Comparison of ENCODE assay signal across 9 cellular contexts in the genomic region with DNA sequence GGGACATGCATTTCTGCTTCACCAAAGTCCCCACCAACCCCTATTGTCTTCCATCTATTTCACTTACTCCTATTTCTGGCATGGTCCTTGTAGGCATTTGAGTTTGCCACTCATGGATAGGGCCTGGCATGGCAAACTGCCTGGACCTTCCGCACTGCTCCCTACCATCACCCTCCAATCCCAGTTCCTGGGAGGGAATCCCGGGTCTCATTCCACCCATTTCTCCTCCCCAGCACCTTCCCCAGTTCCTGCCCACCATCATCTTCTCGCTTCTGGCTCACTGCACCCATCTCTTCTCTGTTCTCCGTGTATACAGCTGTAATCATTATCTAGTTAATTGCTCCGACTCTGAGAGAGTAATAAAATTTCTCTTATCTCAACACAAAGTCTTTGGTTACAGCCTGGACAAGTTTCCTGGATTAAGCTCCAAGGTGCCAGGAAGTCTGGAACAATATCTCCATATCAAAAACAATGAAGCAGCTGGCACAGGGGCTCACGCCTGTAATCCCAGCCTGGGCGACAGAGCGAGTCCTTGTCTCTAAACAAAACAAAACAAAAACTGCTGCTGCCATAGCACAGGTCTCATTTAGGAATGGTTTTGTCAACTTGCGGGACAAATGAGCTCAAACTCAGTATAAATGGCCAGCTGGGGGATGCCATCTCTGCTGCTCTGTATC. TPM values are rescaled to one million over a fixed set of nuclear protein-coding genes. Genes with fewer than 3 reads are reported as not detected.
DNase-seq lines count a peak whose midpoint lies in the region; ATAC-seq and TF ChIP-seq lines count a peak whose summit lies in the region.
"Had no signal": no experiment of that assay in that cellular context is flagged by ENCODE, and none has a peak within 500 bp of the region (broad histone marks: within the 10 kb centered on the region; RNA-seq: fewer than 3 reads in every experiment).

No MANE protein-coding gene starts in this region.

- H3K27me3 ChIP-seq in MG63: no peaks in the 10 kb centered on the region
- no peaks in the 10 kb centered on the region for H3K27me3 ChIP-seq in heart left ventricle
- no peaks in the 10 kb centered on the region for H3K27me3 ChIP-seq in subcutaneous abdominal adipose tissue (ENCODE audit: control insufficient read depth in 5 of 5, insufficient read depth in 4 of 5, low read length in 5 of 5)

- H3K4me1 ChIP-seq in heart left ventricle (peaks cover 0 to 21% (median 14%) of the 10 kb centered on the region in 12 donors), subcutaneous abdominal adipose tissue (ENCODE audit: control insufficient read depth in 5 of 5, insufficient read depth in 5 of 5, low read length in 5 of 5) (peaks cover 0 to 9% (median 3%) of the 10 kb centered on the region in 5 donors)

- peak; percentile 40 to 76 (median 60) for ATAC-seq in heart left ventricle

- H3K9me3 ChIP-seq in MG63: no peaks in the 10 kb centered on the region
- H3K9me3 ChIP-seq in heart left ventricle: no peaks in the 10 kb centered on the region
- no peaks in the 10 kb centered on the region for H3K9me3 ChIP-seq in subcutaneous abdominal adipose tissue (ENCODE audit: control insufficient read depth in 5 of 5, low read length in 5 of 5)

- no peak for TF ChIP-seq POLR2A in heart left ventricle (IDR thresholded peaks at IDR 0.05)

- H3K36me3 ChIP-seq in MG63: peaks cover 7% of the 10 kb centered on the region
- peaks cover 0 to 29% (median 14%) of the 10 kb centered on the region in 9 donors for H3K36me3 ChIP-seq in heart left ventricle
- H3K36me3 ChIP-seq in subcutaneous abdominal adipose tissue (ENCODE audit: control insufficient read depth in 5 of 5, insufficient read depth in 5 of 5, low read length in 5 of 5): no peaks in the 10 kb centered on the region

- H3K9me3 Mint-ChIP-seq in activated naive CD8-positive, alpha-beta T cell treated with anti-CD3 and anti-CD28 coated beads for 36 hours: no peaks in the 10 kb centered on the region
- H3K9me3 Mint-ChIP-seq in immature natural killer cell: no peaks in the 10 kb centered on the region
- H3K9me3 Mint-ChIP-seq: dendritic cell treated with granulocyte-macrophage colony-stimulating factor and Interleukin-4, amounts not matched to agents 40 ng/mL and 50 ng/mL, for 4 days had no signal

- no peak overlapping the region for H3K4me3 Mint-ChIP-seq in activated naive CD8-positive, alpha-beta T cell treated with anti-CD3 and anti-CD28 coated beads for 36 hours
- H3K4me3 Mint-ChIP-seq in immature natural killer cell: no peak overlapping the region
- H3K4me3 Mint-ChIP-seq: dendritic cell treated with granulocyte-macrophage colony-stimulating factor and Interleukin-4, amounts not matched to agents 40 ng/mL and 50 ng/mL, for 4 days had no signal

- H3K27ac ChIP-seq in heart left ventricle (peak overlapping the region; percentile 19 to 85 (median 68)), subcutaneous abdominal adipose tissue (ENCODE audit: low read depth, low read length) (peak overlapping the region; percentile 7)

- DNase-seq in MG63: peak; percentile 50
- peak; percentile 30 for DNase-seq in NCI-H774 (lab: John Stamatoyannopoulos, UW)
- DNase-seq in heart left ventricle: peak in 3 of 5 donors; percentile 32 to 69 (median 44)
- DNase-seq in activated naive CD8-positive, alpha-beta T cell treated with anti-CD3 and anti-CD28 coated beads for 36 hours: no peak
- DNase-seq in immature natural killer cell: no peak
- no peak for DNase-seq in ureter (ENCODE audit: low spot score)
- DNase-seq in RPMI8226: no peak

- H3K27me3 Mint-ChIP-seq in activated naive CD8-positive, alpha-beta T cell treated with anti-CD3 and anti-CD28 coated beads for 36 hours: no peaks in the 10 kb centered on the region
- peaks cover 0 to 6% (median 3%) of the 10 kb centered on the region in 3 donors for H3K27me3 Mint-ChIP-seq in immature natural killer cell (ENCODE audit: low read depth in 3 of 3)
- H3K27me3 Mint-ChIP-seq: dendritic cell treated with granulocyte-macrophage colony-stimulating factor and Interleukin-4, amounts not matched to agents 40 ng/mL and 50 ng/mL, for 4 days had no signal

- H3K4me1 Mint-ChIP-seq in activated naive CD8-positive, alpha-beta T cell treated with anti-CD3 and anti-CD28 coated beads for 36 hours: peaks cover 2% of the 10 kb centered on the region
- peaks cover 4 to 6% of the 10 kb centered on the region in 2 donors for H3K4me1 Mint-ChIP-seq in immature natural killer cell

- no peak for TF ChIP-seq CTCF in heart left ventricle (IDR thresholded peaks at IDR 0.05)

- WGBS in heart left ventricle, 4 donors: 20 to 34% (median 29%) methylated on average over 9 of the region's 9 CpGs

- intact Hi-C loops in heart left ventricle (cut with DNase I): loop anchor here in 2 of 10 donors (1.0 to 5.0 kb wide), 2 partner anchors 17 to 172 kb away; partner anchors contain the start of genes COX7A1 (in 1 of the 2) and SDHAF1 (in 1 of the 2)

- H3K4me3 ChIP-seq in MG63: no peak overlapping the region
- no peak overlapping the region for H3K4me3 ChIP-seq in heart left ventricle
- H3K4me3 ChIP-seq in subcutaneous abdominal adipose tissue (ENCODE audit: low read depth in 1 of 5, low read length in 5 of 5): peak overlapping the region in 1 of 5 donors; percentile 13

- no peak overlapping the region for H3K27ac Mint-ChIP-seq in activated naive CD8-positive, alpha-beta T cell treated with anti-CD3 and anti-CD28 coated beads for 36 hours
- H3K27ac Mint-ChIP-seq in immature natural killer cell: peak overlapping the region in 2 of 6 donors; percentile 56 to 84
- H3K27ac Mint-ChIP-seq: dendritic cell treated with granulocyte-macrophage colony-stimulating factor and Interleukin-4, amounts not matched to agents 40 ng/mL and 50 ng/mL, for 4 days had no signal

- no peaks in the 10 kb centered on the region for H3K36me3 Mint-ChIP-seq in activated naive CD8-positive, alpha-beta T cell treated with anti-CD3 and anti-CD28 coated beads for 36 hours
- H3K36me3 Mint-ChIP-seq in immature natural killer cell: no peaks in the 10 kb centered on the region

- H3K9ac ChIP-seq in subcutaneous abdominal adipose tissue (ENCODE audit: low read length in 5 of 5): peak overlapping the region in 1 of 5 donors; percentile 41

RNA-seq across cellular contexts. Expression of gene COX7A1, which starts 17.0 kb away (rescaled TPM):
- not detected in 2 replicates for total RNA-seq in MG63 (2014; rRNA removed; shearing (Covaris generic); ENCODE audit: low replicate concordance)
- total RNA-seq in heart left ventricle (1,000 to 10,000 TPM in 7 of 9 donors, 100 to 1,000 TPM in 2; 414 to 2,982 (median 2,187) TPM), ureter (66.7 TPM)
- polyA plus RNA-seq in heart left ventricle (1,000 to 10,000 TPM in 1 of 2 donors, 100 to 1,000 TPM in 1; 470 to 2,188 TPM), immature natural killer cell (not detected)
- total RNA-seq in activated naive CD8-positive, alpha-beta T cell treated with anti-CD3 and anti-CD28 coated beads for 36 hours: not detected

RNA-seq across cellular contexts. Expression of gene CAPNS1, which starts 29.4 kb away (rescaled TPM):
- total RNA-seq in MG63 (2014; rRNA removed; shearing (Covaris generic); ENCODE audit: low replicate concordance): 415 and 505 TPM in 2 replicates
- 1,000 to 10,000 TPM in 1 of 9 donors, 100 to 1,000 TPM in 8; 272 to 1,054 (median 860) TPM for total RNA-seq in heart left ventricle
- polyA plus RNA-seq in heart left ventricle: 1,000 to 10,000 TPM in 1 of 2 donors, 100 to 1,000 TPM in 1; 956 to 1,083 TPM
- 100 to 1,000 TPM; 292 to 307 TPM for total RNA-seq in activated naive CD8-positive, alpha-beta T cell treated with anti-CD3 and anti-CD28 coated beads for 36 hours
- polyA plus RNA-seq in immature natural killer cell: 100 to 1,000 TPM; 176 to 253 (median 225) TPM
- total RNA-seq in ureter: 649 TPM

RNA-seq across cellular contexts. Expression of gene ZNF565, which starts 45.2 kb away (rescaled TPM):
- 3.0 and 3.9 TPM in 2 replicates for total RNA-seq in MG63 (2014; rRNA removed; shearing (Covaris generic); ENCODE audit: low replicate concordance)
- total RNA-seq in heart left ventricle (1 to 10 TPM; 2.3 to 4.3 (median 3.0) TPM), ureter (7.5 TPM)
- polyA plus RNA-seq in heart left ventricle (1 to 10 TPM; 2.6 to 3.6 TPM), immature natural killer cell (1 to 10 TPM; 2.9 to 7.6 (median 2.9) TPM)
- 1 to 10 TPM; 1.7 to 2.1 TPM for total RNA-seq in activated naive CD8-positive, alpha-beta T cell treated with anti-CD3 and anti-CD28 coated beads for 36 hours

RNA-seq across cellular contexts. Expression of gene ZNF146, which starts 45.7 kb away (rescaled TPM):
- 42.5 and 89.2 TPM in 2 replicates for total RNA-seq in MG63 (2014; rRNA removed; shearing (Covaris generic); ENCODE audit: low replicate concordance)
- 10 to 100 TPM; 28.2 to 53.7 (median 35.1) TPM for total RNA-seq in heart left ventricle
- 10 to 100 TPM; 14.1 to 41.1 TPM for polyA plus RNA-seq in heart left ventricle
- 100 to 1,000 TPM; 116 to 120 TPM for total RNA-seq in activated naive CD8-positive, alpha-beta T cell treated with anti-CD3 and anti-CD28 coated beads for 36 hours
- polyA plus RNA-seq in immature natural killer cell: 10 to 100 TPM; 18.6 to 50.6 (median 25.9) TPM
- total RNA-seq in ureter: 70.3 TPM

RNA-seq across cellular contexts. Expression of gene TBCB, which starts 54.0 kb away (rescaled TPM):
- 453 and 520 TPM in 2 replicates for total RNA-seq in MG63 (2014; rRNA removed; shearing (Covaris generic); ENCODE audit: low replicate concordance)
- total RNA-seq in heart left ventricle (100 to 1,000 TPM in 6 of 9 donors, 10 to 100 TPM in 3; 89.8 to 146 (median 111) TPM), ureter (117 TPM)
- polyA plus RNA-seq in heart left ventricle (100 to 1,000 TPM; 109 to 171 TPM), immature natural killer cell (100 to 1,000 TPM; 341 to 445 (median 385) TPM)
- 10 to 100 TPM; 89.2 to 91.1 TPM for total RNA-seq in activated naive CD8-positive, alpha-beta T cell treated with anti-CD3 and anti-CD28 coated beads for 36 hours

Comparison
In these comparisons a context has a peak if more than half of its experiments do, and no peak if none do; other contexts are left out.
1. DNase-seq: peak in MG63 (single experiment), NCI-H774 (single experiment) and heart left ventricle (3 of 5); none in activated naive CD8-positive, alpha-beta T cell treated with anti-CD3 and anti-CD28 coated beads for 36 hours (single experiment), immature natural killer cell (0 of 3), ureter (single experiment) and RPMI8226 (single experiment).
2. RNA of gene COX7A1, which starts 17.0 kb away (total RNA-seq): 414 to 2,982 TPM in heart left ventricle and 66.7 TPM in ureter (single experiment); not detected in MG63 and not detected in activated naive CD8-positive, alpha-beta T cell treated with anti-CD3 and anti-CD28 coated beads for 36 hours; every median in the first group is over 10 times any median in the second.